Comparison of ENCODE assay signal across 1 cellular context in genomic region chr15:34969340-34970097, GRCh38.
TF ChIP-seq lines count a peak whose summit lies in the region.

Gene AQR (minus strand): TSS chr15:34969742. CDS start chr15:34969613, 129 bp downstream.

TF ChIP-seq in HEK293, 187 proteins besides CTCF, POLR2A, EP300 and RAD21 (continued from another document and continues in another):
- TF ChIP-seq ZSCAN30 (tag by site-specific recombination; IDR thresholded peaks at IDR 0.05), result 0 out of 2 replicates have a peak, but pooled peaks have one; percentile 28
- TF ChIP-seq ZBTB11 (tag by site-specific recombination; conservative IDR thresholded peaks at IDR 0.05; ENCODE audit: low read depth), result peak; percentile 99
- peak; percentile 14; the same call in 1 of the 2 replicates for TF ChIP-seq ZNF623 (tag by site-specific recombination; IDR thresholded peaks at IDR 0.05)
- no peak for TF ChIP-seq MYNN (tag by site-specific recombination; IDR thresholded peaks at IDR 0.05; ENCODE audit: borderline replicate concordance)
- peak; percentile 65 for TF ChIP-seq SP2 (tag by site-specific recombination; IDR thresholded peaks at IDR 0.05)
- TF ChIP-seq ZNF449 (tag by site-specific recombination; IDR thresholded peaks at IDR 0.05), result no peak
- peak; percentile 67 for TF ChIP-seq PRDM10 (tag by site-specific recombination; IDR thresholded peaks at IDR 0.05)
- no peak for TF ChIP-seq ZNF324 (tag by site-specific recombination; IDR thresholded peaks at IDR 0.05)
- TF ChIP-seq, protein P1, sequence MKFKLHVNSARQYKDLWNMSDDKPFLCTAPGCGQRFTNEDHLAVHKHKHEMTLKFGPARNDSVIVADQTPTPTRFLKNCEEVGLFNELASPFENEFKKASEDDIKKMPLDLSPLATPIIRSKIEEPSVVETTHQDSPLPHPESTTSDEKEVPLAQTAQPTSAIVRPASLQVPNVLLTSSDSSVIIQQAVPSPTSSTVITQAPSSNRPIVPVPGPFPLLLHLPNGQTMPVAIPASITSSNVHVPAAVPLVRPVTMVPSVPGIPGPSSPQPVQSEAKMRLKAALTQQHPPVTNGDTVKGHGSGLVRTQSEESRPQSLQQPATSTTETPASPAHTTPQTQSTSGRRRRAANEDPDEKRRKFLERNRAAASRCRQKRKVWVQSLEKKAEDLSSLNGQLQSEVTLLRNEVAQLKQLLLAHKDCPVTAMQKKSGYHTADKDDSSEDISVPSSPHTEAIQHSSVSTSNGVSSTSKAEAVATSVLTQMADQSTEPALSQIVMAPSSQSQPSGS (tag by site-specific recombination; IDR thresholded peaks at IDR 0.05; ENCODE audit: low read depth), result no peak
- TF ChIP-seq, protein P2, sequence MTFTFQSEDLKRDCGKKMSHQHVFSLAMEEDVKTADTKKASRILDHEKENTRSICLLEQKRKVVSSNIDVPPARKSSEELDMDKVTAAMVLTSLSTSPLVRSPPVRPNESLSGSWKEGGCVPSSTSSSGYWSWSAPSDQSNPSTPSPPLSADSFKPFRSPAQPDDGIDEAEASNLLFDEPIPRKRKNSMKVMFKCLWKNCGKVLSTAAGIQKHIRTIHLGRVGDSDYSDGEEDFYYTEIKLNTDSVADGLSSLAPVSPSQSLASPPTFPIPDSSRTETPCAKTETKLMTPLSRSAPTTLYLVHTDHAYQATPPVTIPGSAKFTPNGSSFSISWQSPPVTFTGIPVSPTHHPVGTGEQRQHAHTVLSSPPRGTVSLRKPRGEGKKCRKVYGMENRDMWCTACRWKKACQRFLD (tag by site-specific recombination; IDR thresholded peaks at IDR 0.05), result no peak
- TF ChIP-seq ZNF600 (tag by site-specific recombination; IDR thresholded peaks at IDR 0.05), result 0 out of 2 replicates have a peak, but pooled peaks have one; percentile 10
- TF ChIP-seq, protein P3, sequence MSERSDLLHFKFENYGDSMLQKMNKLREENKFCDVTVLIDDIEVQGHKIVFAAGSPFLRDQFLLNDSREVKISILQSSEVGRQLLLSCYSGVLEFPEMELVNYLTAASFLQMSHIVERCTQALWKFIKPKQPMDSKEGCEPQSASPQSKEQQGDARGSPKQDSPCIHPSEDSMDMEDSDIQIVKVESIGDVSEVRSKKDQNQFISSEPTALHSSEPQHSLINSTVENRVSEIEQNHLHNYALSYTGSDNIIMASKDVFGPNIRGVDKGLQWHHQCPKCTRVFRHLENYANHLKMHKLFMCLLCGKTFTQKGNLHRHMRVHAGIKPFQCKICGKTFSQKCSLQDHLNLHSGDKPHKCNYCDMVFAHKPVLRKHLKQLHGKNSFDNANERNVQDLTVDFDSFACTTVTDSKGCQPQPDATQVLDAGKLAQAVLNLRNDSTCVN (tag by site-specific recombination; optimal IDR thresholded peaks at IDR 0.05), result peak; percentile 23
- peak; percentile 85 for TF ChIP-seq ZXDB (tag by site-specific recombination; IDR thresholded peaks at IDR 0.05)
- peak; percentile 51; the same call in 1 of the 2 replicates for TF ChIP-seq ZNF76 (tag by site-specific recombination; IDR thresholded peaks at IDR 0.05; ENCODE audit: borderline replicate concordance, low read depth)
- TF ChIP-seq ZBTB17 (tag by site-specific recombination; IDR thresholded peaks at IDR 0.05), result peak; percentile 64; the same call in 1 of the 2 replicates
- TF ChIP-seq, protein P4, sequence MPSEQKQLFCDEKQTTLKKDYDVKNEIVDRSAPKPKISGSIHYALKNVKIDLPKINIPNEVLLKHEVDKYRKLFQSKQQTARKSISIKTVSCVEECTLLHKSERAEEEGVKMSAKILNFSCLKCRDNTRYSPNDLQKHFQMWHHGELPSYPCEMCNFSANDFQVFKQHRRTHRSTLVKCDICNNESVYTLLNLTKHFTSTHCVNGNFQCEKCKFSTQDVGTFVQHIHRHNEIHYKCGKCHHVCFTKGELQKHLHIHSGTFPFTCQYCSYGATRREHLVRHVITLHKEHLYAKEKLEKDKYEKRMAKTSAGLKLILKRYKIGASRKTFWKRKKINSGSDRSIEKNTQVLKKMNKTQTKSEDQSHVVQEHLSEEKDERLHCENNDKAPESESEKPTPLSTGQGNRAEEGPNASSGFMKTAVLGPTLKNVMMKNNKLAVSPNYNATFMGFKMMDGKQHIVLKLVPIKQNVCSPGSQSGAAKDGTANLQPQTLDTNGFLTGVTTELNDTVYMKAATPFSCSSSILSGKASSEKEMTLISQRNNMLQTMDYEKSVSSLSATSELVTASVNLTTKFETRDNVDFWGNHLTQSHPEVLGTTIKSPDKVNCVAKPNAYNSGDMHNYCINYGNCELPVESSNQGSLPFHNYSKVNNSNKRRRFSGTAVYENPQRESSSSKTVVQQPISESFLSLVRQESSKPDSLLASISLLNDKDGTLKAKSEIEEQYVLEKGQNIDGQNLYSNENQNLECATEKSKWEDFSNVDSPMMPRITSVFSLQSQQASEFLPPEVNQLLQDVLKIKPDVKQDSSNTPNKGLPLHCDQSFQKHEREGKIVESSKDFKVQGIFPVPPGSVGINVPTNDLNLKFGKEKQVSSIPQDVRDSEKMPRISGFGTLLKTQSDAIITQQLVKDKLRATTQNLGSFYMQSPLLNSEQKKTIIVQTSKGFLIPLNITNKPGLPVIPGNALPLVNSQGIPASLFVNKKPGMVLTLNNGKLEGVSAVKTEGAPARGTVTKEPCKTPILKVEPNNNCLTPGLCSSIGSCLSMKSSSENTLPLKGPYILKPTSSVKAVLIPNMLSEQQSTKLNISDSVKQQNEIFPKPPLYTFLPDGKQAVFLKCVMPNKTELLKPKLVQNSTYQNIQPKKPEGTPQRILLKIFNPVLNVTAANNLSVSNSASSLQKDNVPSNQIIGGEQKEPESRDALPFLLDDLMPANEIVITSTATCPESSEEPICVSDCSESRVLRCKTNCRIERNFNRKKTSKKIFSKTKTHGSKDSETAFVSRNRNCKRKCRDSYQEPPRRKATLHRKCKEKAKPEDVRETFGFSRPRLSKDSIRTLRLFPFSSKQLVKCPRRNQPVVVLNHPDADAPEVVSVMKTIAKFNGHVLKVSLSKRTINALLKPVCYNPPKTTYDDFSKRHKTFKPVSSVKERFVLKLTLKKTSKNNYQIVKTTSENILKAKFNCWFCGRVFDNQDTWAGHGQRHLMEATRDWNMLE (tag by site-specific recombination; conservative IDR thresholded peaks at IDR 0.05; ENCODE audit: low read depth), result peak; percentile 97
- TF ChIP-seq, protein P5, sequence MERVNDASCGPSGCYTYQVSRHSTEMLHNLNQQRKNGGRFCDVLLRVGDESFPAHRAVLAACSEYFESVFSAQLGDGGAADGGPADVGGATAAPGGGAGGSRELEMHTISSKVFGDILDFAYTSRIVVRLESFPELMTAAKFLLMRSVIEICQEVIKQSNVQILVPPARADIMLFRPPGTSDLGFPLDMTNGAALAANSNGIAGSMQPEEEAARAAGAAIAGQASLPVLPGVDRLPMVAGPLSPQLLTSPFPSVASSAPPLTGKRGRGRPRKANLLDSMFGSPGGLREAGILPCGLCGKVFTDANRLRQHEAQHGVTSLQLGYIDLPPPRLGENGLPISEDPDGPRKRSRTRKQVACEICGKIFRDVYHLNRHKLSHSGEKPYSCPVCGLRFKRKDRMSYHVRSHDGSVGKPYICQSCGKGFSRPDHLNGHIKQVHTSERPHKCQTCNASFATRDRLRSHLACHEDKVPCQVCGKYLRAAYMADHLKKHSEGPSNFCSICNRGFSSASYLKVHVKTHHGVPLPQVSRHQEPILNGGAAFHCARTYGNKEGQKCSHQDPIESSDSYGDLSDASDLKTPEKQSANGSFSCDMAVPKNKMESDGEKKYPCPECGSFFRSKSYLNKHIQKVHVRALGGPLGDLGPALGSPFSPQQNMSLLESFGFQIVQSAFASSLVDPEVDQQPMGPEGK (tag by site-specific recombination; IDR thresholded peaks at IDR 0.05), result peak; percentile 44; the same call in 1 of the 2 replicates
- no peak for TF ChIP-seq GLIS2 (tag by site-specific recombination; IDR thresholded peaks at IDR 0.05)
- no peak for TF ChIP-seq ZNF175 (tag by site-specific recombination; IDR thresholded peaks at IDR 0.05)
- TF ChIP-seq ZNF692 (tag by site-specific recombination; IDR thresholded peaks at IDR 0.05), result peak; percentile 71; the same call in 1 of the 2 replicates
- peak; percentile 30; the same call in 1 of the 2 replicates for TF ChIP-seq KLF1 (tag by site-specific recombination; IDR thresholded peaks at IDR 0.05)
- TF ChIP-seq ZNF629 (tag by site-specific recombination; IDR thresholded peaks at IDR 0.05), result peak; percentile 54
- TF ChIP-seq ZNF776 (tag by site-specific recombination; IDR thresholded peaks at IDR 0.05; ENCODE audit: borderline replicate concordance), result no peak
- TF ChIP-seq ZNF2 (tag by site-specific recombination; IDR thresholded peaks at IDR 0.05), result 0 out of 2 replicates have a peak, but pooled peaks have one; percentile 43
- TF ChIP-seq ZNF140 (tag by site-specific recombination; IDR thresholded peaks at IDR 0.05), result peak; percentile 22; the same call in 1 of the 2 replicates
- TF ChIP-seq ZNF610 (tag by site-specific recombination; IDR thresholded peaks at IDR 0.05; ENCODE audit: borderline replicate concordance), result peak; percentile 71; the same call in 1 of the 2 replicates
- peak; percentile 64 for TF ChIP-seq SP7 (tag by site-specific recombination; IDR thresholded peaks at IDR 0.05)
- peak; percentile 34; the same call in 1 of the 2 replicates for TF ChIP-seq ZNF654 (tag by site-specific recombination; IDR thresholded peaks at IDR 0.05; ENCODE audit: low read depth)
- 0 out of 2 replicates have a peak, but pooled peaks have one; percentile 57 for TF ChIP-seq KLF16 (tag by site-specific recombination; IDR thresholded peaks at IDR 0.05)
- TF ChIP-seq YY1 (tag by site-specific recombination; IDR thresholded peaks at IDR 0.05), result peak; percentile 62; the same call in 1 of the 2 replicates
- no peak for TF ChIP-seq HOXC10 (CRISPR knock-in tag; IDR thresholded peaks at IDR 0.05)
- TF ChIP-seq ZNF335 (tag by site-specific recombination; conservative IDR thresholded peaks at IDR 0.05), result peak; percentile 64
